In genomic region chr7:56063882-56064625, GRCh38 we compare ENCODE assay signal across 8 cellular contexts. TPM values are rescaled to one million over a fixed set of nuclear protein-coding genes. Genes with fewer than 3 reads are reported as not detected.
DNase-seq lines count a peak whose midpoint lies in the region; ATAC-seq and TF ChIP-seq lines count a peak whose summit lies in the region.

Gene SUMF2 (plus strand): TSS chr7:56064286. CDS start chr7:56064312, 26 bp downstream.

- H3K27ac ChIP-seq in WERI-Rb-1 (peak within 1 kb of the TSS; percentile 93), breast epithelium (peak within 1 kb of the TSS; percentile 87 to 95), smooth muscle cell (ENCODE audit: low read depth) (peak within 1 kb of the TSS; percentile 67)

- no peaks in the 10 kb centered on the region for H4K20me1 ChIP-seq in smooth muscle cell (ENCODE audit: low read depth)

- H3K4me1 ChIP-seq in breast epithelium (no peaks in the 10 kb centered on the region), smooth muscle cell (ENCODE audit: low read depth) (peaks cover 21% of the 10 kb centered on the region)

- POLR2A ChIA-PET in AG04449 (lab: Yijun Ruan, JAX): interaction anchor here (1.9 to 2.9 kb wide), 2 partner anchors 10 to 13 kb away, joined by 8 to 18 read pairs; partner anchors contain the start of genes CCT6A and PSPH

- peak; percentile 80 for TF ChIP-seq POLR2A in breast epithelium (IDR thresholded peaks at IDR 0.05)

- peak within 1 kb of the TSS; percentile 52 for H3K9ac ChIP-seq in smooth muscle cell (ENCODE audit: low read depth)

- H3K36me3 ChIP-seq in WERI-Rb-1 (peaks cover 39% of the 10 kb centered on the region), breast epithelium (no peaks in the 10 kb centered on the region), smooth muscle cell (ENCODE audit: low read depth) (peaks cover 10% of the 10 kb centered on the region)

- no peaks in the 10 kb centered on the region for H3K9me3 ChIP-seq in WERI-Rb-1 (ENCODE audit: severe bottlenecking)
- H3K9me3 ChIP-seq in breast epithelium: no peaks in the 10 kb centered on the region
- no peaks in the 10 kb centered on the region for H3K9me3 ChIP-seq in smooth muscle cell (replicated peaks; ENCODE audit: low read depth)

- CTCF ChIA-PET in AG04449 (lab: Yijun Ruan, JAX): interaction anchor here (0.6 to 2.7 kb wide), 10 partner anchors 9 to 100 kb away, joined by 3 to 31 read pairs (median 4); partner anchors contain the start of gene NIPSNAP2

- H3K27me3 ChIP-seq in WERI-Rb-1 (ENCODE audit: insufficient read depth, low read depth, severe bottlenecking) (no peaks in the 10 kb centered on the region), breast epithelium (no peaks in the 10 kb centered on the region), smooth muscle cell (ENCODE audit: low read depth) (no peaks in the 10 kb centered on the region)

- H3K79me2 ChIP-seq in smooth muscle cell (ENCODE audit: low read depth): peaks cover 17% of the 10 kb centered on the region

- TF ChIP-seq CTCF in AG04449 (IDR thresholded peaks at IDR 0.05; ENCODE audit: insufficient read depth, low read length, missing control alignments) (peak; percentile 19), WERI-Rb-1 (IDR thresholded peaks at IDR 0.05; ENCODE audit: low read depth, low read length) (peak; percentile 39), breast epithelium (IDR thresholded peaks at IDR 0.05) (peak in 1 of 3 donors; percentile 20), smooth muscle cell (IDR thresholded peaks at IDR 0.05; ENCODE audit: borderline replicate concordance, insufficient read depth, poor library complexity, severe bottlenecking) (no peak)

- WGBS in smooth muscle cell (ENCODE audit: low lambda C conversion rate): under 1% methylated on average over 49 of the region's 49 CpGs

- H3K4me3 ChIP-seq in AG04449 (ENCODE audit: low read depth, low read length): peak within 1 kb of the TSS; percentile 96
- peak within 1 kb of the TSS; percentile 95 for H3K4me3 ChIP-seq in WERI-Rb-1 (ENCODE audit: low read depth, low read length)
- H3K4me3 ChIP-seq in breast epithelium: peak within 1 kb of the TSS; percentile 81 to 85 (median 81)
- H3K4me3 ChIP-seq in smooth muscle cell: peak within 1 kb of the TSS; percentile 72

- ATAC-seq in GM18868 (IDR thresholded peaks at IDR 0.05; ENCODE audit: unreplicated experiment) (peak; percentile 80), HG03103 (IDR thresholded peaks at IDR 0.05; ENCODE audit: low read depth, unreplicated experiment) (peak; percentile 82)

- peaks cover 30% of the 10 kb centered on the region for H3F3A ChIP-seq in smooth muscle cell (ENCODE audit: low read depth)

- peak within 1 kb of the TSS; percentile 85 for H3K4me2 ChIP-seq in smooth muscle cell

- peak within 1 kb of the TSS; percentile 58 for H2AFZ ChIP-seq in smooth muscle cell (ENCODE audit: low read depth)

- DNase-seq in AG04449 (ENCODE audit: low read depth, low spot score) (no peak), NCI-H2227 (lab: John Stamatoyannopoulos, UW; ENCODE audit: unreplicated experiment) (peak; percentile 87), WERI-Rb-1 (peak; percentile 93), breast epithelium (ENCODE audit: low spot score in 2 of 2) (peak; percentile 78 to 85), iPS-NIHi11 (ENCODE audit: low spot score) (peak; percentile 98), smooth muscle cell (lab: John Stamatoyannopoulos, UW; ENCODE audit: unreplicated experiment) (peak; percentile 81)

- intact Hi-C loops in breast epithelium (cut with DNase I; ENCODE audit: low total_unique reads): no loop called here

RNA-seq across cellular contexts. Expression of gene SUMF2, which starts in this region (rescaled TPM):
- total RNA-seq in breast epithelium (100 to 1,000 TPM; 123 to 131 (median 127) TPM), smooth muscle cell (62.2 and 87.2 TPM in 2 replicates)
- polyA plus RNA-seq in smooth muscle cell: 121 and 123 TPM in 2 replicates
